ENCODE assay signal across 29 cellular contexts in genomic region chr15:65373163-65373651, GRCh38. TPM values are rescaled to one million over a fixed set of nuclear protein-coding genes. Genes with fewer than 3 reads are reported as not detected.
DNase-seq lines count a peak whose midpoint lies in the region; ATAC-seq and TF ChIP-seq lines count a peak whose summit lies in the region.
"Had no signal": no experiment of that assay in that cellular context is flagged by ENCODE, and none has a peak within 500 bp of the region (broad histone marks: within the 10 kb centered on the region; RNA-seq: fewer than 3 reads in every experiment).

No MANE protein-coding gene starts in this region.

- peaks cover 8% of the 10 kb centered on the region for H3K4me1 Mint-ChIP-seq in activated CD8-positive, alpha-beta T cell treated with anti-CD3 and anti-CD28 coated beads, Interleukin-2, amount 10 ng/mL, durations not matched to agents 7 days and 5 days (ENCODE audit: low read depth)
- peaks cover under 1 to 13% of the 10 kb centered on the region in 2 donors for H3K4me1 Mint-ChIP-seq in natural killer cell

- H2BK12ac ChIP-seq in mesenchymal stem cell (ENCODE audit: low read length in 2 of 2): no peak overlapping the region

- H3K36me3 Mint-ChIP-seq in activated CD8-positive, alpha-beta T cell treated with anti-CD3 and anti-CD28 coated beads, Interleukin-2, amount 10 ng/mL, durations not matched to agents 7 days and 5 days (ENCODE audit: low read depth): no peaks in the 10 kb centered on the region
- H3K36me3 Mint-ChIP-seq in natural killer cell: no peaks in the 10 kb centered on the region
- H3K36me3 Mint-ChIP-seq: activated naive CD4-positive, alpha-beta T cell treated with anti-CD3 and anti-CD28 coated beads, Interleukin-2, amount 50 U/mL, for 24 hours; IgD-negative memory B cell had no signal

- H3K18ac ChIP-seq in mesenchymal stem cell (ENCODE audit: low read depth in 1 of 2, low read length in 2 of 2): no peak overlapping the region

- H2AK5ac ChIP-seq in mesenchymal stem cell (ENCODE audit: low read length, severe bottlenecking): no peak overlapping the region

- H3K36me3 ChIP-seq in A673 (ENCODE audit: insufficient read depth, low read length, poor library complexity, severe bottlenecking) (no peaks in the 10 kb centered on the region), HEK293 (ENCODE audit: control insufficient read depth in 2 of 2, insufficient read depth in 1 of 2, low read length in 2 of 2) (no peaks in the 10 kb centered on the region; a peak in 1 of 3 replicates), RWPE2 (ENCODE audit: low read depth) (no peaks in the 10 kb centered on the region), mesenchymal stem cell (ENCODE audit: control insufficient read depth in 1 of 2, insufficient read depth in 2 of 2, low read depth in 1 of 2, low read length in 2 of 2) (no peaks in the 10 kb centered on the region), stomach (no peaks in the 10 kb centered on the region)
- H3K36me3 ChIP-seq: right atrium auricular region, uterus had no signal

- H3K4me1 ChIP-seq in A673 (ENCODE audit: insufficient read depth, low read length, poor library complexity, severe bottlenecking) (peaks cover 18% of the 10 kb centered on the region), HEK293 (ENCODE audit: control insufficient read depth, insufficient read depth, low read length) (peaks cover under 1% of the 10 kb centered on the region; the same call in 1 of the 2 replicates), RWPE2 (ENCODE audit: insufficient read depth, poor library complexity, severe bottlenecking) (no peaks in the 10 kb centered on the region), mesenchymal stem cell (ENCODE audit: control insufficient read depth, insufficient read depth, low read depth, low read length) (peaks cover 18% of the 10 kb centered on the region), stomach (peaks cover 10 to 26% (median 19%) of the 10 kb centered on the region in 4 donors)
- H3K4me1 ChIP-seq: foreskin keratinocyte had no signal

- H3K79me1 ChIP-seq in mesenchymal stem cell (replicated peaks; ENCODE audit: low read length, poor library complexity, severe bottlenecking): no peaks in the 10 kb centered on the region

- TF ChIP-seq CTCF in A673 (conservative IDR thresholded peaks at IDR 0.05; ENCODE audit: low read depth, low read length): no peak
- no peak for TF ChIP-seq CTCF in HEK293 (tag by site-specific recombination; IDR thresholded peaks at IDR 0.05)
- TF ChIP-seq CTCF in RWPE2 (IDR thresholded peaks at IDR 0.05; ENCODE audit: poor library complexity, severe bottlenecking): no peak
- no peak for TF ChIP-seq CTCF in natural killer cell (IDR thresholded peaks at IDR 0.05)
- TF ChIP-seq CTCF in stomach (IDR thresholded peaks at IDR 0.05): no peak

- CTCF ChIA-PET in A673 (lab: Charles Lee): no interaction called here
- CTCF ChIA-PET in HEK293 (lab: Yijun Ruan, JAX): interaction anchor here (2.1 kb wide), 1 partner anchor 12 kb away, joined by 10 read pairs; no protein-coding TSS in a partner anchor
- CTCF ChIA-PET in activated CD8-positive, alpha-beta T cell treated with anti-CD3 and anti-CD28 coated beads, Interleukin-2, amount 10 ng/mL, durations not matched to agents 7 days and 5 days (lab: Charles Lee): interaction anchor here (4.3 kb wide), 1 partner anchor 12 kb away, joined by 19 read pairs; no protein-coding TSS in a partner anchor

- peak overlapping the region in 1 of 2 experiments; percentile 42 for H3K23ac ChIP-seq in mesenchymal stem cell (ENCODE audit: low read length in 2 of 2)

- no peak for TF ChIP-seq POLR2A in stomach (IDR thresholded peaks at IDR 0.05)

- intact Hi-C loops in A673 (cut with micrococcal nuclease; ENCODE audit: unreplicated experiment): no loop called here
- intact Hi-C loops in natural killer cell (cut with micrococcal nuclease): no loop called here
- intact Hi-C loops in stomach (cut with DNase I; ENCODE audit: low total_unique reads): no loop called here

- BruUV-seq in A673 (replicated peaks; lab: Mats Ljungman, UMichigan): no TSS peak

- no peak overlapping the region for H2BK120ac ChIP-seq in mesenchymal stem cell (ENCODE audit: low read depth, low read length)

- H3K9ac ChIP-seq in mesenchymal stem cell (ENCODE audit: low read length): no peak overlapping the region

- H3K27ac ChIP-seq in A673 (ENCODE audit: low read depth, low read length, poor library complexity, severe bottlenecking): no peak overlapping the region
- H3K27ac ChIP-seq in HEK293 (ENCODE audit: extremely low read depth, low read depth, low read length): no peak overlapping the region
- no peak overlapping the region for H3K27ac ChIP-seq in RWPE2 (ENCODE audit: poor library complexity, severe bottlenecking)
- H3K27ac ChIP-seq in mesenchymal stem cell (ENCODE audit: low read length, poor library complexity, severe bottlenecking): no peak overlapping the region
- no peak overlapping the region for H3K27ac ChIP-seq in stomach
- H3K27ac ChIP-seq: foreskin keratinocyte, right atrium auricular region, uterus had no signal

- H3K9me3 Mint-ChIP-seq in activated CD8-positive, alpha-beta T cell treated with anti-CD3 and anti-CD28 coated beads, Interleukin-2, amount 10 ng/mL, durations not matched to agents 7 days and 5 days (ENCODE audit: insufficient read depth): no peaks in the 10 kb centered on the region
- H3K9me3 Mint-ChIP-seq in natural killer cell: no peaks in the 10 kb centered on the region
- H3K9me3 Mint-ChIP-seq: activated naive CD4-positive, alpha-beta T cell treated with anti-CD3 and anti-CD28 coated beads, Interleukin-2, amount 50 U/mL, for 24 hours; activated T-cell treated with anti-CD3 and anti-CD28 coated beads, Interleukin-2, amount 50 U/mL, for 72 hours; central memory CD8-positive, alpha-beta T cell had no signal

- peaks cover 42% of the 10 kb centered on the region for H3K27me3 Mint-ChIP-seq in activated CD8-positive, alpha-beta T cell treated with anti-CD3 and anti-CD28 coated beads, Interleukin-2, amount 10 ng/mL, durations not matched to agents 7 days and 5 days (ENCODE audit: low read depth)
- H3K27me3 Mint-ChIP-seq in natural killer cell (ENCODE audit: low read depth in 2 of 2): peaks cover 37 to 42% of the 10 kb centered on the region in 2 donors

- DNase-seq in A673 (ENCODE audit: low spot score) (peak; percentile 34), RWPE2 (ENCODE audit: low spot score) (peak; percentile 61), mesenchymal stem cell (no peak), NCI-H345 treated with DMSO at 0.1 percent for 48 hours (lab: John Stamatoyannopoulos, UW; ENCODE audit: unreplicated experiment) (no peak), natural killer cell (no peak), stomach (no peak)
- DNase-seq in activated CD8-positive, alpha-beta T cell treated with anti-CD3 and anti-CD28 coated beads, Interleukin-2, amount 10 ng/mL, durations not matched to agents 7 days and 5 days: no peak
- DNase-seq: activated T-cell treated with anti-CD3 and anti-CD28 coated beads, Interleukin-2, amount 50 U/mL, for 72 hours; Caco-2; EL; erythroblast; foreskin keratinocyte; NCI-H1417 treated with DMSO at 0.1 percent for 48 hours; NCI-H2107; occipital lobe; SHP77; stimulated activated CD4-positive, alpha-beta T cell treated with anti-CD3 and anti-CD28 coated beads, Interleukin-15, amount 100 ng/mL, for 24 hours; uterus had no signal

- H3K27me3 ChIP-seq in A673 (replicated peaks; ENCODE audit: insufficient read depth, low read depth, low read length, poor library complexity) (peaks cover 42% of the 10 kb centered on the region), RWPE2 (ENCODE audit: insufficient read depth, poor library complexity, severe bottlenecking) (peaks cover 47% of the 10 kb centered on the region), mesenchymal stem cell (ENCODE audit: control insufficient read depth in 1 of 2, insufficient read depth in 1 of 2, low read length in 2 of 2) (peaks cover 60 to 84% of the 10 kb centered on the region in 2 experiments), stomach (peaks cover 0 to 72% (median 30%) of the 10 kb centered on the region in 3 donors)
- H3K27me3 ChIP-seq: right atrium auricular region, uterus had no signal

- 50% methylated on average over 11 of the region's 11 CpGs for WGBS in mesenchymal stem cell
- 66 to 70% (median 69%) methylated on average over 9 to 11 of the region's 11 CpGs for WGBS in stomach, 5 donors

- H2AFZ ChIP-seq in mesenchymal stem cell (ENCODE audit: low read depth, low read length): no peak overlapping the region

- H2BK5ac ChIP-seq in mesenchymal stem cell (ENCODE audit: low read depth, low read length, poor library complexity, severe bottlenecking): no peak overlapping the region

- H4K91ac ChIP-seq in mesenchymal stem cell (ENCODE audit: low read length): peak overlapping the region; percentile 20

- no peak overlapping the region for H3K27ac Mint-ChIP-seq in activated CD8-positive, alpha-beta T cell treated with anti-CD3 and anti-CD28 coated beads, Interleukin-2, amount 10 ng/mL, durations not matched to agents 7 days and 5 days
- H3K27ac Mint-ChIP-seq in natural killer cell: no peak overlapping the region
- H3K27ac Mint-ChIP-seq: activated naive CD4-positive, alpha-beta T cell treated with anti-CD3 and anti-CD28 coated beads, Interleukin-2, amount 50 U/mL, for 24 hours; activated T-cell treated with anti-CD3 and anti-CD28 coated beads, Interleukin-2, amount 50 U/mL, for 72 hours; IgD-negative memory B cell had no signal

- H3K9me3 ChIP-seq in A673 (ENCODE audit: low read depth, low read length, poor library complexity, severe bottlenecking): no peaks in the 10 kb centered on the region
- no peaks in the 10 kb centered on the region for H3K9me3 ChIP-seq in HEK293 (ENCODE audit: control insufficient read depth, insufficient read depth, low read depth, low read length)
- no peaks in the 10 kb centered on the region for H3K9me3 ChIP-seq in RWPE2 (ENCODE audit: severe bottlenecking)
- H3K9me3 ChIP-seq in mesenchymal stem cell (ENCODE audit: control insufficient read depth, low read length): no peaks in the 10 kb centered on the region
- H3K9me3 ChIP-seq in stomach: no peaks in the 10 kb centered on the region
- H3K9me3 ChIP-seq: Caco-2, right atrium auricular region, uterus had no signal

- no peak overlapping the region for H3K4me2 ChIP-seq in mesenchymal stem cell (ENCODE audit: low read length, poor library complexity, severe bottlenecking)

- H3K4me3 ChIP-seq in A673 (ENCODE audit: low read depth, low read length, poor library complexity, severe bottlenecking) (no peak overlapping the region), HEK293 (ENCODE audit: low read depth, low read length) (no peak overlapping the region), RWPE2 (ENCODE audit: severe bottlenecking) (no peak overlapping the region), mesenchymal stem cell (ENCODE audit: insufficient read depth in 1 of 2, low read depth in 1 of 2, low read length in 2 of 2) (no peak overlapping the region), stomach (no peak overlapping the region)
- H3K4me3 ChIP-seq: right atrium auricular region, uterus had no signal

- POLR2A ChIA-PET in A673 (lab: Charles Lee; ENCODE audit: low non-redundant PET) (no interaction called here), HEK293 (lab: Yijun Ruan, JAX) (interaction anchor here (1.1 kb wide), 2 partner anchors 52 to 69 kb away, joined by 3 to 4 read pairs; partner anchors contain the start of gene RNU5B-1)
- POLR2A ChIA-PET in activated CD8-positive, alpha-beta T cell treated with anti-CD3 and anti-CD28 coated beads, Interleukin-2, amount 10 ng/mL, durations not matched to agents 7 days and 5 days (lab: Charles Lee): no interaction called here

- no peak for TF ChIP-seq EP300 in stomach (IDR thresholded peaks at IDR 0.05)

- H2BK15ac ChIP-seq in mesenchymal stem cell (ENCODE audit: low read depth, poor library complexity, severe bottlenecking): no peak overlapping the region

- no peak overlapping the region for H4K8ac ChIP-seq in mesenchymal stem cell (ENCODE audit: low read length)

- no peak overlapping the region for H3K14ac ChIP-seq in mesenchymal stem cell (ENCODE audit: low read length in 2 of 2)

- H3K4me3 Mint-ChIP-seq in activated CD8-positive, alpha-beta T cell treated with anti-CD3 and anti-CD28 coated beads, Interleukin-2, amount 10 ng/mL, durations not matched to agents 7 days and 5 days: no peak overlapping the region
- no peak overlapping the region for H3K4me3 Mint-ChIP-seq in natural killer cell
- H3K4me3 Mint-ChIP-seq: activated naive CD4-positive, alpha-beta T cell treated with anti-CD3 and anti-CD28 coated beads, Interleukin-2, amount 50 U/mL, for 24 hours; activated T-cell treated with anti-CD3 and anti-CD28 coated beads, Interleukin-2, amount 50 U/mL, for 72 hours; central memory CD8-positive, alpha-beta T cell; IgD-negative memory B cell had no signal

- H3K4ac ChIP-seq in mesenchymal stem cell (ENCODE audit: low read depth in 1 of 2, low read length in 2 of 2): no peak overlapping the region

- ATAC-seq in RWPE2 (ENCODE audit: low read depth): no peak
- no peak for ATAC-seq in activated CD8-positive, alpha-beta T cell treated with anti-CD3 and anti-CD28 coated beads, Interleukin-2, amount 10 ng/mL, durations not matched to agents 7 days and 5 days
- no peak for ATAC-seq in natural killer cell
- ATAC-seq: activated T-cell treated with anti-CD3 and anti-CD28 coated beads, Interleukin-2, amount 50 U/mL, for 72 hours; foreskin keratinocyte had no signal

RNA-seq across cellular contexts. Expression of gene IGDCC3, which starts 4.6 kb away (rescaled TPM):
- total RNA-seq in A673 (2021) (0.28 and 0.32 TPM in 2 replicates), natural killer cell (not detected), stomach (1 to 10 TPM in 2 of 5 donors, not detected in 3; 1.7 to 5.8 TPM)
- 4.8 TPM for polyA plus RNA-seq in mesenchymal stem cell (2013, experiment 1 of 2)
- polyA plus RNA-seq in mesenchymal stem cell (2013, experiment 2 of 2): 4.8 TPM
- total RNA-seq in activated CD8-positive, alpha-beta T cell treated with anti-CD3 and anti-CD28 coated beads, Interleukin-2, amount 10 ng/mL, durations not matched to agents 7 days and 5 days: not detected
- under 1 TPM in 2 of 3 donors, not detected in 1; 0.08 to 0.12 TPM for polyA plus RNA-seq in stomach
- total RNA-seq: activated T-cell treated with anti-CD3 and anti-CD28 coated beads, Interleukin-2, amount 50 U/mL, for 72 hours; aorta; foreskin keratinocyte; lower leg skin; M059J; OCI-LY7; right atrium auricular region; subcutaneous adipose tissue had no signal
- polyA plus RNA-seq: aorta, BJ, foreskin keratinocyte, IgD-negative memory B cell had no signal

RNA-seq across cellular contexts. Expression of gene IGDCC4, which starts 49.5 kb away (rescaled TPM):
- total RNA-seq in A673 (2021): 1.1 and 3.5 TPM in 2 replicates
- polyA plus RNA-seq in mesenchymal stem cell (2013, experiment 1 of 2): 14.9 TPM
- polyA plus RNA-seq in mesenchymal stem cell (2013, experiment 2 of 2): 17.1 TPM
- under 1 TPM in 1 of 2 experiments, not detected in 1; 0.08 TPM for total RNA-seq in activated CD8-positive, alpha-beta T cell treated with anti-CD3 and anti-CD28 coated beads, Interleukin-2, amount 10 ng/mL, durations not matched to agents 7 days and 5 days
- under 1 TPM; 0.07 to 0.25 (median 0.09) TPM for total RNA-seq in natural killer cell
- 10 to 100 TPM in 1 of 5 donors, 1 to 10 TPM in 2, not detected in 2; 3.6 to 11.2 (median 6.7) TPM for total RNA-seq in stomach
- polyA plus RNA-seq in stomach: 1 to 10 TPM in 1 of 3 donors, under 1 TPM in 2; 0.85 to 2.6 (median 0.93) TPM
- polyA plus RNA-seq: aorta, IgD-negative memory B cell had no signal

Comparison
In these comparisons a context has a peak if more than half of its experiments do, and no peak if none do; other contexts are left out.
1. DNase-seq: peak in A673 (single experiment) and RWPE2 (single experiment); none in mesenchymal stem cell (single experiment), NCI-H345 treated with DMSO at 0.1 percent for 48 hours (single experiment), activated CD8-positive, alpha-beta T cell treated with anti-CD3 and anti-CD28 coated beads, Interleukin-2, amount 10 ng/mL, durations not matched to agents 7 days and 5 days (single experiment), natural killer cell (single experiment) and stomach (single experiment).